In the genomic region with DNA sequence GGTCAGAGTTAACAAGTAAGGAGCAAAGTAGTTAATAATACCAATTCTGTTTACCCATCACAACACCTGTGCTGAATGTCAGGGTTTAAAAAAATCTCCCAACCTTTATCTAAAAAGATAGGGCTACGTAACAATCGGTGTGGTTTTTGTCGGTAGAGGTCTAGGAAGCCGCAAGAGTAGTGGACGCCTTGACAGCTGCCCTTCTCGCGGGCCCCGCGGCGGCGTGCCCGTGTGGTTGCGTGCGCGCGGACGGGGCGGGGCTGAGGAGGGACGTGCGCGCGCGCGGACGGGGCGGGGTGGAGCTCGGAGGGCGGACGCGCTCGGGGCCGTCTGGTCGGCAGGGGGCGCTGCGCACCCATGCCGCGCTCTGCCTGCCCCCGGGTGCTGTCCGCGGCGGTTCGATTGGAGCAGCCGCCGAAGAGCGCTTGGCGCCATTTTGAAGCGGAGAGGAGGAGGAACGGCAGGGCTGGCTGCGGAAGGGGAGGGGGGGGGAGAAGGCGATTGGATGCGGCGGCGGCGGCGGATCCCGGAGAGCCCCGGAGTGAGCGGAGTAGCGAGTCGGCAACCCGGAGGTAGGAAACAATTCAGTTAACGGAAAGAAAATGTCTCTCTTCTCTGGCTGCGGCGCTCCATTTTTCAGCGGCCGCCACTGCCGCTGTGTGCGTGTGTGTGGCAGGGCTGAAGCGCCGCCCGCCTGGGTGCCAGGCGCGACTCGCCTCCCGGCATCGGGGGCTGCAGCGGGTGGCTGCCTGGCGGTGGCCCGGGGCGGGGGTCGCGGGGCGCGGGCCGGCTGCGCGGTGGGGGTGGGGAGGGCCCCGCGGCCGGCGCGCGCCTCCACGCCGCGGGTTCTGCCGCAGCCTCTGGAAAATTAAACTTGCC, we compare ENCODE assay signal across 1 cellular context.
TF ChIP-seq lines count a peak whose summit lies in the region.

A gene with protein sequence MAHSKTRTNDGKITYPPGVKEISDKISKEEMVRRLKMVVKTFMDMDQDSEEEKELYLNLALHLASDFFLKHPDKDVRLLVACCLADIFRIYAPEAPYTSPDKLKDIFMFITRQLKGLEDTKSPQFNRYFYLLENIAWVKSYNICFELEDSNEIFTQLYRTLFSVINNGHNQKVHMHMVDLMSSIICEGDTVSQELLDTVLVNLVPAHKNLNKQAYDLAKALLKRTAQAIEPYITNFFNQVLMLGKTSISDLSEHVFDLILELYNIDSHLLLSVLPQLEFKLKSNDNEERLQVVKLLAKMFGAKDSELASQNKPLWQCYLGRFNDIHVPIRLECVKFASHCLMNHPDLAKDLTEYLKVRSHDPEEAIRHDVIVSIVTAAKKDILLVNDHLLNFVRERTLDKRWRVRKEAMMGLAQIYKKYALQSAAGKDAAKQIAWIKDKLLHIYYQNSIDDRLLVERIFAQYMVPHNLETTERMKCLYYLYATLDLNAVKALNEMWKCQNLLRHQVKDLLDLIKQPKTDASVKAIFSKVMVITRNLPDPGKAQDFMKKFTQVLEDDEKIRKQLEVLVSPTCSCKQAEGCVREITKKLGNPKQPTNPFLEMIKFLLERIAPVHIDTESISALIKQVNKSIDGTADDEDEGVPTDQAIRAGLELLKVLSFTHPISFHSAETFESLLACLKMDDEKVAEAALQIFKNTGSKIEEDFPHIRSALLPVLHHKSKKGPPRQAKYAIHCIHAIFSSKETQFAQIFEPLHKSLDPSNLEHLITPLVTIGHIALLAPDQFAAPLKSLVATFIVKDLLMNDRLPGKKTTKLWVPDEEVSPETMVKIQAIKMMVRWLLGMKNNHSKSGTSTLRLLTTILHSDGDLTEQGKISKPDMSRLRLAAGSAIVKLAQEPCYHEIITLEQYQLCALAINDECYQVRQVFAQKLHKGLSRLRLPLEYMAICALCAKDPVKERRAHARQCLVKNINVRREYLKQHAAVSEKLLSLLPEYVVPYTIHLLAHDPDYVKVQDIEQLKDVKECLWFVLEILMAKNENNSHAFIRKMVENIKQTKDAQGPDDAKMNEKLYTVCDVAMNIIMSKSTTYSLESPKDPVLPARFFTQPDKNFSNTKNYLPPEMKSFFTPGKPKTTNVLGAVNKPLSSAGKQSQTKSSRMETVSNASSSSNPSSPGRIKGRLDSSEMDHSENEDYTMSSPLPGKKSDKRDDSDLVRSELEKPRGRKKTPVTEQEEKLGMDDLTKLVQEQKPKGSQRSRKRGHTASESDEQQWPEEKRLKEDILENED (N-terminal part only) (plus strand): TSS at position 431 of the 879 bp plus-strand sequence. CDS start 62,321 bp downstream, outside the sequence.

TF ChIP-seq in HepG2, 621 proteins besides CTCF, POLR2A, EP300 and RAD21 (continued from another document and continues in another):
- TF ChIP-seq ZNF652 (CRISPR knock-in tag; IDR thresholded peaks at IDR 0.05; ENCODE audit: borderline replicate concordance, low read depth): no peak
- TF ChIP-seq MTF1 (CRISPR knock-in tag; IDR thresholded peaks at IDR 0.05): no peak
- no peak for TF ChIP-seq ZNF75D (CRISPR knock-in tag; IDR thresholded peaks at IDR 0.05; ENCODE audit: borderline replicate concordance)
- TF ChIP-seq ZNF788 (CRISPR knock-in tag; IDR thresholded peaks at IDR 0.05; ENCODE audit: borderline replicate concordance): peak; percentile 76
- TF ChIP-seq SSRP1 (CRISPR knock-in tag; IDR thresholded peaks at IDR 0.05): no peak
- no peak for TF ChIP-seq DNMT3B (CRISPR knock-in tag; conservative IDR thresholded peaks at IDR 0.05)
- no peak for TF ChIP-seq ZNF747 (CRISPR knock-in tag; IDR thresholded peaks at IDR 0.05; ENCODE audit: borderline replicate concordance)
- peak; percentile 46 for TF ChIP-seq XRCC5 (optimal IDR thresholded peaks at IDR 0.05; ENCODE audit: low read length)
- TF ChIP-seq FOXP1 (IDR thresholded peaks at IDR 0.05): no peak
- TF ChIP-seq FOXP1 (CRISPR knock-in tag; IDR thresholded peaks at IDR 0.05): no peak
- TF ChIP-seq, protein P1, sequence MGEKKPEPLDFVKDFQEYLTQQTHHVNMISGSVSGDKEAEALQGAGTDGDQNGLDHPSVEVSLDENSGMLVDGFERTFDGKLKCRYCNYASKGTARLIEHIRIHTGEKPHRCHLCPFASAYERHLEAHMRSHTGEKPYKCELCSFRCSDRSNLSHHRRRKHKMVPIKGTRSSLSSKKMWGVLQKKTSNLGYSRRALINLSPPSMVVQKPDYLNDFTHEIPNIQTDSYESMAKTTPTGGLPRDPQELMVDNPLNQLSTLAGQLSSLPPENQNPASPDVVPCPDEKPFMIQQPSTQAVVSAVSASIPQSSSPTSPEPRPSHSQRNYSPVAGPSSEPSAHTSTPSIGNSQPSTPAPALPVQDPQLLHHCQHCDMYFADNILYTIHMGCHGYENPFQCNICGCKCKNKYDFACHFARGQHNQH (CRISPR knock-in tag; IDR thresholded peaks at IDR 0.05): 0 out of 2 replicates have a peak, but pooled peaks have one; percentile 35
- no peak for TF ChIP-seq ZNF264 (CRISPR knock-in tag; IDR thresholded peaks at IDR 0.05)
- TF ChIP-seq, protein P2, sequence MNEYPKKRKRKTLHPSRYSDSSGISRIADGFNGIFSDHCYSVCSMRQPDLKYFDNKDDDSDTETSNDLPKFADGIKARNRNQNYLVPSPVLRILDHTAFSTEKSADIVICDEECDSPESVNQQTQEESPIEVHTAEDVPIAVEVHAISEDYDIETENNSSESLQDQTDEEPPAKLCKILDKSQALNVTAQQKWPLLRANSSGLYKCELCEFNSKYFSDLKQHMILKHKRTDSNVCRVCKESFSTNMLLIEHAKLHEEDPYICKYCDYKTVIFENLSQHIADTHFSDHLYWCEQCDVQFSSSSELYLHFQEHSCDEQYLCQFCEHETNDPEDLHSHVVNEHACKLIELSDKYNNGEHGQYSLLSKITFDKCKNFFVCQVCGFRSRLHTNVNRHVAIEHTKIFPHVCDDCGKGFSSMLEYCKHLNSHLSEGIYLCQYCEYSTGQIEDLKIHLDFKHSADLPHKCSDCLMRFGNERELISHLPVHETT (CRISPR knock-in tag; conservative IDR thresholded peaks at IDR 0.05): peak; percentile 88
- TF ChIP-seq, protein P3, sequence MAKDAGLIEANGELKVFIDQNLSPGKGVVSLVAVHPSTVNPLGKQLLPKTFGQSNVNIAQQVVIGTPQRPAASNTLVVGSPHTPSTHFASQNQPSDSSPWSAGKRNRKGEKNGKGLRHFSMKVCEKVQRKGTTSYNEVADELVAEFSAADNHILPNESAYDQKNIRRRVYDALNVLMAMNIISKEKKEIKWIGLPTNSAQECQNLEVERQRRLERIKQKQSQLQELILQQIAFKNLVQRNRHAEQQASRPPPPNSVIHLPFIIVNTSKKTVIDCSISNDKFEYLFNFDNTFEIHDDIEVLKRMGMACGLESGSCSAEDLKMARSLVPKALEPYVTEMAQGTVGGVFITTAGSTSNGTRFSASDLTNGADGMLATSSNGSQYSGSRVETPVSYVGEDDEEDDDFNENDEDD (CRISPR knock-in tag; IDR thresholded peaks at IDR 0.05; ENCODE audit: borderline replicate concordance): peak; percentile 88
- TF ChIP-seq KMT2A (CRISPR knock-in tag; IDR thresholded peaks at IDR 0.05): peak; percentile 81; the same call in 1 of the 2 replicates
- TF ChIP-seq, protein P4, sequence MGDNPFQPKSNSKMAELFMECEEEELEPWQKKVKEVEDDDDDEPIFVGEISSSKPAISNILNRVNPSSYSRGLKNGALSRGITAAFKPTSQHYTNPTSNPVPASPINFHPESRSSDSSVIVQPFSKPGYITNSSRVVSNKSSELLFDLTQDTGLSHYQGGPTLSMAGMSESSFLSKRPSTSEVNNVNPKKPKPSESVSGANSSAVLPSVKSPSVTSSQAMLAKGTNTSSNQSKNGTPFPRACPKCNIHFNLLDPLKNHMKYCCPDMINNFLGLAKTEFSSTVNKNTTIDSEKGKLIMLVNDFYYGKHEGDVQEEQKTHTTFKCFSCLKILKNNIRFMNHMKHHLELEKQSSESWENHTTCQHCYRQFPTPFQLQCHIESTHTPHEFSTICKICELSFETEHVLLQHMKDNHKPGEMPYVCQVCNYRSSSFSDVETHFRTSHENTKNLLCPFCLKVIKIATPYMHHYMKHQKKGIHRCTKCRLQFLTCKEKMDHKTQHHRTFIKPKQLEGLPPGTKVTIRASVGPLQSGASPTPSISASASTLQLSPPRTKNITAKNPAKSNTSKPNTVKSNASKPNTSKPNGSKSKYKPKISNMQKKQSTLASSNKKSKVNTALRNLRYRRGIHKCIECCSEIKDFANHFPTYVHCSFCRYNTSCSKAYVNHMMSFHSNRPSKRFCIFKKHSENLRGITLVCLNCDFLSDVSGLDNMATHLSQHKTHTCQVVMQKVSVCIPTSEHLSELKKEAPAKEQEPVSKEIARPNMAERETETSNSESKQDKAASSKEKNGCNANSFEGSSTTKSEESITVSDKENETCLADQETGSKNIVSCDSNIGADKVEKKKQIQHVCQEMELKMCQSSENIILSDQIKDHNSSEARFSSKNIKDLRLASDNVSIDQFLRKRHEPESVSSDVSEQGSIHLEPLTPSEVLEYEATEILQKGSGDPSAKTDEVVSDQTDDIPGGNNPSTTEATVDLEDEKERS (CRISPR knock-in tag; IDR thresholded peaks at IDR 0.05): no peak
- TF ChIP-seq PHF8 (CRISPR knock-in tag; IDR thresholded peaks at IDR 0.05): peak; percentile 39
- TF ChIP-seq POLR2AphosphoS5 (IDR thresholded peaks at IDR 0.05; ENCODE audit: low read depth, low read length): peak; percentile 41; the same call in 1 of the 2 replicates
- 0 out of 2 replicates have a peak, but pooled peaks have one; percentile 37 for TF ChIP-seq ZNF776 (CRISPR knock-in tag; IDR thresholded peaks at IDR 0.05)
- TF ChIP-seq ZNF101 (CRISPR knock-in tag; IDR thresholded peaks at IDR 0.05; ENCODE audit: borderline replicate concordance, low read depth): no peak
- TF ChIP-seq, protein P5, sequence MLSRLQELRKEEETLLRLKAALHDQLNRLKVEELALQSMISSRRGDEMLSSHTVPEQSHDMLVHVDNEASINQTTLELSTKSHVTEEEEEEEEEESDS (CRISPR knock-in tag; IDR thresholded peaks at IDR 0.05; ENCODE audit: borderline replicate concordance): no peak
- no peak for TF ChIP-seq ZNF251 (CRISPR knock-in tag; IDR thresholded peaks at IDR 0.05)
- TF ChIP-seq NFIB (CRISPR knock-in tag; IDR thresholded peaks at IDR 0.05; ENCODE audit: borderline replicate concordance): no peak
- 0 out of 2 replicates have a peak, but pooled peaks have one; percentile 29 for TF ChIP-seq ZNF678 (CRISPR knock-in tag; IDR thresholded peaks at IDR 0.05)
- TF ChIP-seq, protein P6, sequence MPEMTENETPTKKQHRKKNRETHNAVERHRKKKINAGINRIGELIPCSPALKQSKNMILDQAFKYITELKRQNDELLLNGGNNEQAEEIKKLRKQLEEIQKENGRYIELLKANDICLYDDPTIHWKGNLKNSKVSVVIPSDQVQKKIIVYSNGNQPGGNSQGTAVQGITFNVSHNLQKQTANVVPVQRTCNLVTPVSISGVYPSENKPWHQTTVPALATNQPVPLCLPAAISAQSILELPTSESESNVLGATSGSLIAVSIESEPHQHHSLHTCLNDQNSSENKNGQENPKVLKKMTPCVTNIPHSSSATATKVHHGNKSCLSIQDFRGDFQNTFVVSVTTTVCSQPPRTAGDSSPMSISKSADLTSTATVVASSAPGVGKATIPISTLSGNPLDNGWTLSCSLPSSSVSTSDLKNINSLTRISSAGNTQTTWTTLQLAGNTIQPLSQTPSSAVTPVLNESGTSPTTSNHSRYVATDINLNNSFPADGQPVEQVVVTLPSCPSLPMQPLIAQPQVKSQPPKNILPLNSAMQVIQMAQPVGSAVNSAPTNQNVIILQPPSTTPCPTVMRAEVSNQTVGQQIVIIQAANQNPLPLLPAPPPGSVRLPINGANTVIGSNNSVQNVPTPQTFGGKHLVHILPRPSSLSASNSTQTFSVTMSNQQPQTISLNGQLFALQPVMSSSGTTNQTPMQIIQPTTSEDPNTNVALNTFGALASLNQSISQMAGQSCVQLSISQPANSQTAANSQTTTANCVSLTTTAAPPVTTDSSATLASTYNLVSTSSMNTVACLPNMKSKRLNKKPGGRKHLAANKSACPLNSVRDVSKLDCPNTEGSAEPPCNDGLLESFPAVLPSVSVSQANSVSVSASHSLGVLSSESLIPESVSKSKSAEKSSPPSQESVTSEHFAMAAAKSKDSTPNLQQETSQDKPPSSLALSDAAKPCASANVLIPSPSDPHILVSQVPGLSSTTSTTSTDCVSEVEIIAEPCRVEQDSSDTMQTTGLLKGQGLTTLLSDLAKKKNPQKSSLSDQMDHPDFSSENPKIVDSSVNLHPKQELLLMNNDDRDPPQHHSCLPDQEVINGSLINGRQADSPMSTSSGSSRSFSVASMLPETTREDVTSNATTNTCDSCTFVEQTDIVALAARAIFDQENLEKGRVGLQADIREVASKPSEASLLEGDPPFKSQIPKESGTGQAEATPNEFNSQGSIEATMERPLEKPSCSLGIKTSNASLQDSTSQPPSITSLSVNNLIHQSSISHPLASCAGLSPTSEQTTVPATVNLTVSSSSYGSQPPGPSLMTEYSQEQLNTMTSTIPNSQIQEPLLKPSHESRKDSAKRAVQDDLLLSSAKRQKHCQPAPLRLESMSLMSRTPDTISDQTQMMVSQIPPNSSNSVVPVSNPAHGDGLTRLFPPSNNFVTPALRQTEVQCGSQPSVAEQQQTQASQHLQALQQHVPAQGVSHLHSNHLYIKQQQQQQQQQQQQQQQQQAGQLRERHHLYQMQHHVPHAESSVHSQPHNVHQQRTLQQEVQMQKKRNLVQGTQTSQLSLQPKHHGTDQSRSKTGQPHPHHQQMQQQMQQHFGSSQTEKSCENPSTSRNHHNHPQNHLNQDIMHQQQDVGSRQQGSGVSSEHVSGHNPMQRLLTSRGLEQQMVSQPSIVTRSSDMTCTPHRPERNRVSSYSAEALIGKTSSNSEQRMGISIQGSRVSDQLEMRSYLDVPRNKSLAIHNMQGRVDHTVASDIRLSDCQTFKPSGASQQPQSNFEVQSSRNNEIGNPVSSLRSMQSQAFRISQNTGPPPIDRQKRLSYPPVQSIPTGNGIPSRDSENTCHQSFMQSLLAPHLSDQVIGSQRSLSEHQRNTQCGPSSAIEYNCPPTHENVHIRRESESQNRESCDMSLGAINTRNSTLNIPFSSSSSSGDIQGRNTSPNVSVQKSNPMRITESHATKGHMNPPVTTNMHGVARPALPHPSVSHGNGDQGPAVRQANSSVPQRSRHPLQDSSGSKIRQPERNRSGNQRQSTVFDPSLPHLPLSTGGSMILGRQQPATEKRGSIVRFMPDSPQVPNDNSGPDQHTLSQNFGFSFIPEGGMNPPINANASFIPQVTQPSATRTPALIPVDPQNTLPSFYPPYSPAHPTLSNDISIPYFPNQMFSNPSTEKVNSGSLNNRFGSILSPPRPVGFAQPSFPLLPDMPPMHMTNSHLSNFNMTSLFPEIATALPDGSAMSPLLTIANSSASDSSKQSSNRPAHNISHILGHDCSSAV (CRISPR knock-in tag; IDR thresholded peaks at IDR 0.05; ENCODE audit: borderline replicate concordance): no peak
- TF ChIP-seq ZNF138 (CRISPR knock-in tag; IDR thresholded peaks at IDR 0.05; ENCODE audit: low read depth): no peak
- TF ChIP-seq, protein P7, sequence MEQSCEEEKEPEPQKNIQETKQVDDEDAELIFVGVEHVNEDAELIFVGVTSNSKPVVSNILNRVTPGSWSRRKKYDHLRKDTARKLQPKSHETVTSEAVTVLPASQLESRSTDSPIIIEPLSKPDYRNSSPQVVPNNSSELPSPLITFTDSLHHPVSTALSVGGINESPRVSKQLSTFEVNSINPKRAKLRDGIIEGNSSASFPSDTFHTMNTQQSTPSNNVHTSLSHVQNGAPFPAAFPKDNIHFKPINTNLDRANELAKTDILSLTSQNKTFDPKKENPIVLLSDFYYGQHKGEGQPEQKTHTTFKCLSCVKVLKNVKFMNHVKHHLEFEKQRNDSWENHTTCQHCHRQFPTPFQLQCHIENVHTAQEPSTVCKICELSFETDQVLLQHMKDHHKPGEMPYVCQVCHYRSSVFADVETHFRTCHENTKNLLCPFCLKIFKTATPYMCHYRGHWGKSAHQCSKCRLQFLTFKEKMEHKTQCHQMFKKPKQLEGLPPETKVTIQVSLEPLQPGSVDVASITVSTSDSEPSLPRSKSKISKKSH (CRISPR knock-in tag; IDR thresholded peaks at IDR 0.05; ENCODE audit: borderline replicate concordance): 0 out of 2 replicates have a peak, but pooled peaks have one; percentile 35
- no peak for TF ChIP-seq RFX3 (CRISPR knock-in tag; IDR thresholded peaks at IDR 0.05)
- TF ChIP-seq STAG1 (CRISPR knock-in tag; IDR thresholded peaks at IDR 0.05): peak; percentile 90
- TF ChIP-seq ZNF10 (CRISPR knock-in tag; IDR thresholded peaks at IDR 0.05; ENCODE audit: borderline replicate concordance, low read depth): no peak
- no peak for TF ChIP-seq JUNB (CRISPR knock-in tag; IDR thresholded peaks at IDR 0.05; ENCODE audit: borderline replicate concordance)
